ENCODE assay signal across 1 cellular context in the genomic region with DNA sequence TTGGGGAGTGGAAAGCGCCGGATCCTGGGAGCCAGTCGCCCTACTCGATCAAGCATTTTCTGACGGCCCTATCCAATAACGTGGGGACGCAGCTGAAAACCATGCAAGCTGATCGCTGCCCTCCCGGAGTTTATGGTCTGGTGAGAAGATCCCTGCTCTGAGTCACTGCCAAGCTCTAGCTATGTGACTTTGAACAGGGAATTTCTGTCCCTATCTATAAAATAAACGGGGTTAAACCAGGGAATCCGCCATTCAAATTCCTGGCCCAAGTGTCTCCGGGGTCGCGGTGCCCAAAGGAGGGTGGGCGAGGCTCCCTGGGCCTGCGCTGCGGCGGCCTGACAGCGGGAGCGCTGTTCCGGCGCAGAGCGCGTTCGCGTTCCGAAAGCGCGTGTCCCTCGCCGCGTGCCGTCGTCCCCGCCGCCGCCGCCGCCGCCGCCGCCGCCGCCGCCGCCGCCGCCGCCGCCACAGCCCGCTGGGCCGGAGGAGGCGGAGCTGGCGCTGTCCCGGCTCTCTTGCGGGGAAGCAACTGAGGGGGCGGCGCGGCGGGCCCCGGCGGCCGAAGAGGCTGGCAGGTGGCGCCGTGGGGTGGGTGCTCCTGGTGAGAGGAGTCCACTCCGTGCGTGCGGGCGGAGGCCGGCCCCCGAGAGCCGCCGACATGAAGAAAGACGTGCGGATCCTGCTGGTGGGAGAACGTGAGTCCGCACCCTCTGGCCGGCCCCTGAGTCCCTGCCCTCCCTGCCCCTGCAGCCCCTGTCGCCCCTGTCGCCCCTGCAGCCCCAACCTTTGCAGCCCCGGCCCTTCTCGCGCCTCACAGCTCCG.
TF ChIP-seq lines count a peak whose summit lies in the region.

A gene (plus strand): TSS at position 465 of the 819 bp plus-strand sequence. CDS start 191 bp downstream, at position 656.

TF ChIP-seq in WTC11, 78 proteins besides CTCF, POLR2A, EP300 and RAD21 (continued from another document):
- TF ChIP-seq, protein P1, sequence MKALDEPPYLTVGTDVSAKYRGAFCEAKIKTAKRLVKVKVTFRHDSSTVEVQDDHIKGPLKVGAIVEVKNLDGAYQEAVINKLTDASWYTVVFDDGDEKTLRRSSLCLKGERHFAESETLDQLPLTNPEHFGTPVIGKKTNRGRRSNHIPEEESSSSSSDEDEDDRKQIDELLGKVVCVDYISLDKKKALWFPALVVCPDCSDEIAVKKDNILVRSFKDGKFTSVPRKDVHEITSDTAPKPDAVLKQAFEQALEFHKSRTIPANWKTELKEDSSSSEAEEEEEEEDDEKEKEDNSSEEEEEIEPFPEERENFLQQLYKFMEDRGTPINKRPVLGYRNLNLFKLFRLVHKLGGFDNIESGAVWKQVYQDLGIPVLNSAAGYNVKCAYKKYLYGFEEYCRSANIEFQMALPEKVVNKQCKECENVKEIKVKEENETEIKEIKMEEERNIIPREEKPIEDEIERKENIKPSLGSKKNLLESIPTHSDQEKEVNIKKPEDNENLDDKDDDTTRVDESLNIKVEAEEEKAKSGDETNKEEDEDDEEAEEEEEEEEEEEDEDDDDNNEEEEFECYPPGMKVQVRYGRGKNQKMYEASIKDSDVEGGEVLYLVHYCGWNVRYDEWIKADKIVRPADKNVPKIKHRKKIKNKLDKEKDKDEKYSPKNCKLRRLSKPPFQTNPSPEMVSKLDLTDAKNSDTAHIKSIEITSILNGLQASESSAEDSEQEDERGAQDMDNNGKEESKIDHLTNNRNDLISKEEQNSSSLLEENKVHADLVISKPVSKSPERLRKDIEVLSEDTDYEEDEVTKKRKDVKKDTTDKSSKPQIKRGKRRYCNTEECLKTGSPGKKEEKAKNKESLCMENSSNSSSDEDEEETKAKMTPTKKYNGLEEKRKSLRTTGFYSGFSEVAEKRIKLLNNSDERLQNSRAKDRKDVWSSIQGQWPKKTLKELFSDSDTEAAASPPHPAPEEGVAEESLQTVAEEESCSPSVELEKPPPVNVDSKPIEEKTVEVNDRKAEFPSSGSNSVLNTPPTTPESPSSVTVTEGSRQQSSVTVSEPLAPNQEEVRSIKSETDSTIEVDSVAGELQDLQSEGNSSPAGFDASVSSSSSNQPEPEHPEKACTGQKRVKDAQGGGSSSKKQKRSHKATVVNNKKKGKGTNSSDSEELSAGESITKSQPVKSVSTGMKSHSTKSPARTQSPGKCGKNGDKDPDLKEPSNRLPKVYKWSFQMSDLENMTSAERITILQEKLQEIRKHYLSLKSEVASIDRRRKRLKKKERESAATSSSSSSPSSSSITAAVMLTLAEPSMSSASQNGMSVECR (CRISPR knock-in tag; IDR thresholded peaks at IDR 0.05; ENCODE audit: borderline replicate concordance) = peak; percentile 51; the same call in 1 of the 2 replicates
- TF ChIP-seq CBFB (CRISPR knock-in tag; IDR thresholded peaks at IDR 0.05; ENCODE audit: low read depth) (no peak), JUN (CRISPR knock-in tag; IDR thresholded peaks at IDR 0.05) (0 out of 2 replicates have a peak, but pooled peaks have one; percentile 22)
- TF ChIP-seq, protein P2, sequence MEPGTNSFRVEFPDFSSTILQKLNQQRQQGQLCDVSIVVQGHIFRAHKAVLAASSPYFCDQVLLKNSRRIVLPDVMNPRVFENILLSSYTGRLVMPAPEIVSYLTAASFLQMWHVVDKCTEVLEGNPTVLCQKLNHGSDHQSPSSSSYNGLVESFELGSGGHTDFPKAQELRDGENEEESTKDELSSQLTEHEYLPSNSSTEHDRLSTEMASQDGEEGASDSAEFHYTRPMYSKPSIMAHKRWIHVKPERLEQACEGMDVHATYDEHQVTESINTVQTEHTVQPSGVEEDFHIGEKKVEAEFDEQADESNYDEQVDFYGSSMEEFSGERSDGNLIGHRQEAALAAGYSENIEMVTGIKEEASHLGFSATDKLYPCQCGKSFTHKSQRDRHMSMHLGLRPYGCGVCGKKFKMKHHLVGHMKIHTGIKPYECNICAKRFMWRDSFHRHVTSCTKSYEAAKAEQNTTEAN (CRISPR knock-in tag; IDR thresholded peaks at IDR 0.05) = no peak
